22 cellular contexts compared by ENCODE assay signal in the genomic region with DNA sequence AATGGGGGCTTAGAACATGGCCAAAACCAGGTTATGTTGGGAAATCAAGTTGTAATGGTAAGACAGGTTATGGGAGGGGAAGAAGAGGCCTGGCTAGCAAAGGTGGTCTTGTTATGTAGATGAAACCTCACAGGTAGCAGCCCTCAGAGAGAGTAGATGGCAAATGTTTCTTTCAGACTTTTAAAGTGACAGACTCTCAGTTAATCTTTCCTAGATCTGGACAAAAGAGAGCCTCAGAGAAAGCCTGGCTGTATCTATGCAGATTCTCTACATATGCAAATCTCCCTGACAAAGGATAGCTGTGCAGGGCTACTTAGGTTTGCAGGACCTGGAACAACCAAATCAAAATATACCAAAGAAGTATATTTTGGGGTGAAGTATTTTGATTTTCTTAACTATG.
"Had no signal": no experiment of that assay in that cellular context is flagged by ENCODE, and none has a peak within 500 bp of the region (broad histone marks: within the 10 kb centered on the region; RNA-seq: fewer than 3 reads in every experiment).

No MANE protein-coding gene starts in this region.

- H3K4me1 Mint-ChIP-seq: naive thymus-derived CD4-positive, alpha-beta T cell; nephron; stimulated activated effector memory CD8-positive, alpha-beta T cell treated with anti-CD3 and anti-CD28 coated beads, Interleukin-12 subunit alpha, Interleukin-12 subunit beta, amount 100 ng/mL, for 72 hours had no signal

- H3K36me3 Mint-ChIP-seq: naive thymus-derived CD4-positive, alpha-beta T cell; stimulated activated effector memory CD8-positive, alpha-beta T cell treated with anti-CD3 and anti-CD28 coated beads, Interleukin-12 subunit alpha, Interleukin-12 subunit beta, amount 100 ng/mL, for 72 hours had no signal

- FAIRE-seq: frontal cortex, islet of Langerhans had no signal

- H3K27me3 ChIP-seq: left lung, right atrium auricular region, stomach, thyroid gland, vagina had no signal

- DNase-seq: cortex of kidney; effector memory CD8-positive, alpha-beta T cell; left cardiac atrium; left lung; mesenchymal stem cell; midbrain; naive thymus-derived CD4-positive, alpha-beta T cell; nucleus accumbens; stimulated activated CD4-positive, alpha-beta T cell treated with anti-CD3 and anti-CD28 coated beads, Interleukin-2, amount 100 ng/mL, for 24 hours; stimulated activated CD4-positive, alpha-beta T cell treated with anti-CD3 and anti-CD28 coated beads, Interleukin-4, amount 100 ng/mL, for 24 hours; stimulated activated naive CD4-positive, alpha-beta T cell treated with Interleukin-2 at 50 U/mL for 16 hours; stomach; thyroid gland; trophoblast cell had no signal

- H3K4me3 Mint-ChIP-seq: effector memory CD8-positive, alpha-beta T cell; naive thymus-derived CD4-positive, alpha-beta T cell; nephron; stimulated activated effector memory CD8-positive, alpha-beta T cell treated with anti-CD3 and anti-CD28 coated beads, Interleukin-12 subunit alpha, Interleukin-12 subunit beta, amount 100 ng/mL, for 72 hours had no signal

- H3K27ac ChIP-seq: left lung, prostate gland, right atrium auricular region, stomach, thyroid gland, vagina had no signal

- H3K4me3 ChIP-seq: left lung, prostate gland, right atrium auricular region, stomach, thyroid gland, vagina had no signal

- H3K4me1 ChIP-seq: left lung, prostate gland, right atrium auricular region, stomach, thyroid gland, vagina had no signal

- H3K27me3 Mint-ChIP-seq: effector memory CD8-positive, alpha-beta T cell; naive thymus-derived CD4-positive, alpha-beta T cell had no signal

- H3K36me3 ChIP-seq: left lung, prostate gland, right atrium auricular region, stomach, thyroid gland, vagina had no signal

- ATAC-seq: effector memory CD8-positive, alpha-beta T cell; left cardiac atrium; left lung; naive thymus-derived CD4-positive, alpha-beta T cell; sciatic nerve; stimulated activated effector memory CD8-positive, alpha-beta T cell treated with anti-CD3 and anti-CD28 coated beads, Interleukin-12 subunit alpha, Interleukin-12 subunit beta, amount 100 ng/mL, for 72 hours had no signal

- H3K27ac Mint-ChIP-seq: effector memory CD8-positive, alpha-beta T cell; naive thymus-derived CD4-positive, alpha-beta T cell; nephron; stimulated activated effector memory CD8-positive, alpha-beta T cell treated with anti-CD3 and anti-CD28 coated beads, Interleukin-12 subunit alpha, Interleukin-12 subunit beta, amount 100 ng/mL, for 72 hours had no signal

- H3K9me3 ChIP-seq: left lung, prostate gland, thyroid gland, vagina had no signal
